Comparison of ENCODE assay signal across 1 cellular context in the genomic region with DNA sequence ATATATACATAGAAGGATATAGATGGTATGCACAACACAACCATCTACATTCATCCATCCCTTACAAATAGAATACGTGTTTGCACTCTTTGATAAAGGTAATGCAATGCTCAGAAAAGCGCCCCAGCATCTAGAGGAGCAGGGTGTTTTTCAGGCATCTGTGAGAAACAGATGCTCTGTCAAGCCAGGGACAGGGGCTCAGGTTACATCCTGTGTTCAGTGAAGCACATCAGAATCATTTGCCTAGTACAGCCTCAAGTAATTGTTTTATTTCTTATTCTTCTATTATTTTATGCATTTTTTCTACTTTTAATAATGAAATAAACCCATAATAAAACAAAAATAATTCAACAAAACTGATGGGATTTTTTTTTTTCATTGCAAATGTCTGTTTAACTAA.
TF ChIP-seq lines count a peak whose summit lies in the region.

No MANE protein-coding gene starts in this region.

TF ChIP-seq in GM12878, 131 proteins besides CTCF, POLR2A, EP300 and RAD21 (continued from another document):
- TF ChIP-seq, protein P1, sequence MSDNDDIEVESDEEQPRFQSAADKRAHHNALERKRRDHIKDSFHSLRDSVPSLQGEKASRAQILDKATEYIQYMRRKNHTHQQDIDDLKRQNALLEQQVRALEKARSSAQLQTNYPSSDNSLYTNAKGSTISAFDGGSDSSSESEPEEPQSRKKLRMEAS (IDR thresholded peaks at IDR 0.05; ENCODE audit: low read depth, low read length) = no peak
- TF ChIP-seq, protein P2, sequence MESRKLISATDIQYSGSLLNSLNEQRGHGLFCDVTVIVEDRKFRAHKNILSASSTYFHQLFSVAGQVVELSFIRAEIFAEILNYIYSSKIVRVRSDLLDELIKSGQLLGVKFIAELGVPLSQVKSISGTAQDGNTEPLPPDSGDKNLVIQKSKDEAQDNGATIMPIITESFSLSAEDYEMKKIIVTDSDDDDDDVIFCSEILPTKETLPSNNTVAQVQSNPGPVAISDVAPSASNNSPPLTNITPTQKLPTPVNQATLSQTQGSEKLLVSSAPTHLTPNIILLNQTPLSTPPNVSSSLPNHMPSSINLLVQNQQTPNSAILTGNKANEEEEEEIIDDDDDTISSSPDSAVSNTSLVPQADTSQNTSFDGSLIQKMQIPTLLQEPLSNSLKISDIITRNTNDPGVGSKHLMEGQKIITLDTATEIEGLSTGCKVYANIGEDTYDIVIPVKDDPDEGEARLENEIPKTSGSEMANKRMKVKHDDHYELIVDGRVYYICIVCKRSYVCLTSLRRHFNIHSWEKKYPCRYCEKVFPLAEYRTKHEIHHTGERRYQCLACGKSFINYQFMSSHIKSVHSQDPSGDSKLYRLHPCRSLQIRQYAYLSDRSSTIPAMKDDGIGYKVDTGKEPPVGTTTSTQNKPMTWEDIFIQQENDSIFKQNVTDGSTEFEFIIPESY (IDR thresholded peaks at IDR 0.05) = no peak
- no peak for TF ChIP-seq BRCA1 (IDR thresholded peaks at IDR 0.05; ENCODE audit: low read depth, low read length)
- no peak for TF ChIP-seq RCOR1 (conservative IDR thresholded peaks at IDR 0.05; ENCODE audit: low read depth, low read length)
- no peak for TF ChIP-seq POLR2AphosphoS2 (IDR thresholded peaks at IDR 0.05; ENCODE audit: low read depth, low read length)
- TF ChIP-seq FOXK2 (IDR thresholded peaks at IDR 0.05) = no peak
- no peak for TF ChIP-seq RAD51 (IDR thresholded peaks at IDR 0.05)
- TF ChIP-seq EGR1 (IDR thresholded peaks at IDR 0.05; ENCODE audit: borderline replicate concordance in 1 of 2, low read depth in 2 of 2, low read length in 2 of 2) = no peak
- TF ChIP-seq, protein P3, sequence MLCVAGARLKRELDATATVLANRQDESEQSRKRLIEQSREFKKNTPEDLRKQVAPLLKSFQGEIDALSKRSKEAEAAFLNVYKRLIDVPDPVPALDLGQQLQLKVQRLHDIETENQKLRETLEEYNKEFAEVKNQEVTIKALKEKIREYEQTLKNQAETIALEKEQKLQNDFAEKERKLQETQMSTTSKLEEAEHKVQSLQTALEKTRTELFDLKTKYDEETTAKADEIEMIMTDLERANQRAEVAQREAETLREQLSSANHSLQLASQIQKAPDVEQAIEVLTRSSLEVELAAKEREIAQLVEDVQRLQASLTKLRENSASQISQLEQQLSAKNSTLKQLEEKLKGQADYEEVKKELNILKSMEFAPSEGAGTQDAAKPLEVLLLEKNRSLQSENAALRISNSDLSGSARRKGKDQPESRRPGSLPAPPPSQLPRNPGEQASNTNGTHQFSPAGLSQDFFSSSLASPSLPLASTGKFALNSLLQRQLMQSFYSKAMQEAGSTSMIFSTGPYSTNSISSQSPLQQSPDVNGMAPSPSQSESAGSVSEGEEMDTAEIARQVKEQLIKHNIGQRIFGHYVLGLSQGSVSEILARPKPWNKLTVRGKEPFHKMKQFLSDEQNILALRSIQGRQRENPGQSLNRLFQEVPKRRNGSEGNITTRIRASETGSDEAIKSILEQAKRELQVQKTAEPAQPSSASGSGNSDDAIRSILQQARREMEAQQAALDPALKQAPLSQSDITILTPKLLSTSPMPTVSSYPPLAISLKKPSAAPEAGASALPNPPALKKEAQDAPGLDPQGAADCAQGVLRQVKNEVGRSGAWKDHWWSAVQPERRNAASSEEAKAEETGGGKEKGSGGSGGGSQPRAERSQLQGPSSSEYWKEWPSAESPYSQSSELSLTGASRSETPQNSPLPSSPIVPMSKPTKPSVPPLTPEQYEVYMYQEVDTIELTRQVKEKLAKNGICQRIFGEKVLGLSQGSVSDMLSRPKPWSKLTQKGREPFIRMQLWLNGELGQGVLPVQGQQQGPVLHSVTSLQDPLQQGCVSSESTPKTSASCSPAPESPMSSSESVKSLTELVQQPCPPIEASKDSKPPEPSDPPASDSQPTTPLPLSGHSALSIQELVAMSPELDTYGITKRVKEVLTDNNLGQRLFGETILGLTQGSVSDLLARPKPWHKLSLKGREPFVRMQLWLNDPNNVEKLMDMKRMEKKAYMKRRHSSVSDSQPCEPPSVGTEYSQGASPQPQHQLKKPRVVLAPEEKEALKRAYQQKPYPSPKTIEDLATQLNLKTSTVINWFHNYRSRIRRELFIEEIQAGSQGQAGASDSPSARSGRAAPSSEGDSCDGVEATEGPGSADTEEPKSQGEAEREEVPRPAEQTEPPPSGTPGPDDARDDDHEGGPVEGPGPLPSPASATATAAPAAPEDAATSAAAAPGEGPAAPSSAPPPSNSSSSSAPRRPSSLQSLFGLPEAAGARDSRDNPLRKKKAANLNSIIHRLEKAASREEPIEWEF (IDR thresholded peaks at IDR 0.05; ENCODE audit: insufficient replicate concordance, low read depth, low read length) = no peak
- no peak for TF ChIP-seq E4F1 (IDR thresholded peaks at IDR 0.05; ENCODE audit: borderline replicate concordance, partially characterized antibody)
- no peak for TF ChIP-seq BCL3 (IDR thresholded peaks at IDR 0.05; ENCODE audit: borderline replicate concordance, insufficient read depth, low read depth, low read length, poor library complexity, severe bottlenecking)
